In genomic region chr5:135491552-135492318, GRCh38 we compare ENCODE assay signal across 13 cellular contexts. TPM values are rescaled to one million over a fixed set of nuclear protein-coding genes. Genes with fewer than 3 reads are reported as not detected.
DNase-seq lines count a peak whose midpoint lies in the region; ATAC-seq and TF ChIP-seq lines count a peak whose summit lies in the region.
"Had no signal": no experiment of that assay in that cellular context is flagged by ENCODE, and none has a peak within 500 bp of the region (broad histone marks: within the 10 kb centered on the region; RNA-seq: fewer than 3 reads in every experiment).

No MANE protein-coding gene starts in this region.

- H4K5ac ChIP-seq in mesendoderm (ENCODE audit: low read length): no peak overlapping the region

- no peak overlapping the region for H3K56ac ChIP-seq in mesendoderm (ENCODE audit: low read length)

- no peaks in the 10 kb centered on the region for H3K79me1 ChIP-seq in mesendoderm (ENCODE audit: low read length)

- ATAC-seq in GM19455 (IDR thresholded peaks at IDR 0.05; ENCODE audit: unreplicated experiment) (no peak), GM21576 (IDR thresholded peaks at IDR 0.05; ENCODE audit: unreplicated experiment) (no peak)
- ATAC-seq: Panc1 had no signal

- H2BK120ac ChIP-seq in mesendoderm (ENCODE audit: low read depth, low read length): no peak overlapping the region

- WGBS in mammary epithelial cell (ENCODE audit: low coverage, missing lambda C conversion rate): 61% methylated on average over 8 of the region's 40 CpGs
- no CpG with 5 or more reads among the region's 40 CpGs for WGBS in mesendoderm (ENCODE audit: extremely low coverage, insufficient coverage, low lambda C conversion rate)

- H3K23ac ChIP-seq in mesendoderm (ENCODE audit: low read length): peak overlapping the region; percentile 4

- dilution Hi-C loops in mammary epithelial cell (cut with HindIII; ENCODE audit: low sequenced_read_pairs): no loop called here

- H3K9ac ChIP-seq in ES-I3 (ENCODE audit: low read depth, low read length) (peak overlapping the region; percentile 34; the same call in 1 of the 2 replicates), mammary epithelial cell (ENCODE audit: insufficient read depth, low read length) (no peak overlapping the region), mesendoderm (ENCODE audit: low read length) (no peak overlapping the region)

- intact Hi-C loops in mammary epithelial cell (cut with micrococcal nuclease): no loop called here

- H3K27me3 ChIP-seq in mammary epithelial cell (ENCODE audit: insufficient read depth, low read length) (no peaks in the 10 kb centered on the region), mesendoderm (ENCODE audit: insufficient read depth, low read length, poor library complexity) (peaks cover 73% of the 10 kb centered on the region)

- H2AK5ac ChIP-seq in mesendoderm (ENCODE audit: low read length): no peak overlapping the region

- no peak overlapping the region for H3K4me3 ChIP-seq in mammary epithelial cell (replicated peaks in 1 of 3; ENCODE audit: insufficient read depth in 1 of 3, low read depth in 2 of 3, low read length in 3 of 3)
- no peak overlapping the region for H3K4me3 ChIP-seq in mesendoderm (ENCODE audit: low read length)
- H3K4me3 ChIP-seq: coronary artery, uterus had no signal

- in situ Hi-C loops in mammary epithelial cell (cut with MboI; ENCODE audit: low sequenced_read_pairs in 2 of 2): no loop called here

- H3K9me3 ChIP-seq in ES-I3 (ENCODE audit: control insufficient read depth, insufficient read depth, low read length) (no peaks in the 10 kb centered on the region), mammary epithelial cell (replicated peaks; ENCODE audit: insufficient read depth, low read length) (no peaks in the 10 kb centered on the region)
- H3K9me3 ChIP-seq: uterus had no signal

- H3K79me2 ChIP-seq in mammary epithelial cell (ENCODE audit: insufficient read depth, low read length) (no peaks in the 10 kb centered on the region), mesendoderm (ENCODE audit: control insufficient read depth, insufficient read depth, low read length) (no peaks in the 10 kb centered on the region)

- H3K4ac ChIP-seq in mesendoderm (ENCODE audit: low read depth, low read length): no peak overlapping the region

- peak; percentile 66 for DNase-seq in NCI-H2029 treated with DMSO at 0.1 percent for 48 hours (lab: John Stamatoyannopoulos, UW)
- peak; percentile 84 for DNase-seq in mammary epithelial cell
- peak; percentile 58 for DNase-seq in mesendoderm
- DNase-seq in activated CD8-positive, alpha-beta memory T cell treated with anti-CD3 and anti-CD28 coated beads, Interleukin-2, amount 50 U/mL, for 48 hours: no peak
- DNase-seq in ureter (ENCODE audit: low spot score): no peak
- DNase-seq: activated naive CD4-positive, alpha-beta T cell; CD4-positive, alpha-beta T cell; uterus had no signal

- H3K4me1 ChIP-seq in ES-I3 (ENCODE audit: insufficient read depth, low read length): peaks cover 17% of the 10 kb centered on the region
- peaks cover 45% of the 10 kb centered on the region for H3K4me1 ChIP-seq in mammary epithelial cell (ENCODE audit: insufficient read depth, low read length)
- no peaks in the 10 kb centered on the region for H3K4me1 ChIP-seq in mesendoderm (ENCODE audit: control insufficient read depth, low read depth, low read length)

- TF ChIP-seq CTCF in mammary epithelial cell (conservative IDR thresholded peaks at IDR 0.05 in 1 of 2, IDR thresholded peaks at IDR 0.05 in 1 of 2; ENCODE audit: extremely low read depth in 1 of 2, insufficient read depth in 1 of 2, low read depth in 1 of 2, low read length in 2 of 2): no peak

- H3K18ac ChIP-seq in mesendoderm (ENCODE audit: low read length): no peak overlapping the region

- H2BK15ac ChIP-seq in mesendoderm (replicated peaks; ENCODE audit: low read depth): no peak overlapping the region

- H2AFZ ChIP-seq in mammary epithelial cell (ENCODE audit: low read depth, low read length): peak overlapping the region; percentile 4

- no peak overlapping the region for H4K8ac ChIP-seq in mesendoderm (ENCODE audit: low read depth, low read length)

- H3K27ac ChIP-seq in mammary epithelial cell (ENCODE audit: insufficient read depth, low read depth, low read length) (no peak overlapping the region), mesendoderm (ENCODE audit: low read depth, low read length) (no peak overlapping the region)
- H3K27ac ChIP-seq: coronary artery, uterus had no signal

- BruUV-seq in mammary epithelial cell (replicated peaks; lab: Mats Ljungman, UMichigan): no TSS peak

- H3K36me3 ChIP-seq in ES-I3 (ENCODE audit: insufficient read depth, low read length): no peaks in the 10 kb centered on the region
- no peaks in the 10 kb centered on the region for H3K36me3 ChIP-seq in mammary epithelial cell (ENCODE audit: insufficient read depth, low read length)
- H3K36me3 ChIP-seq in mesendoderm (ENCODE audit: control insufficient read depth, insufficient read depth, low read length): no peaks in the 10 kb centered on the region
- H3K36me3 ChIP-seq: uterus had no signal

- no peaks in the 10 kb centered on the region for H4K20me1 ChIP-seq in mammary epithelial cell (ENCODE audit: insufficient read depth, low read length)

- CTCF ChIA-PET in mammary epithelial cell (lab: Charles Lee; ENCODE audit: low non-redundant PET): no interaction called here

- no peak overlapping the region for H3K4me2 ChIP-seq in mammary epithelial cell (ENCODE audit: insufficient read depth, low read depth, low read length)
- H3K4me2 ChIP-seq in mesendoderm (ENCODE audit: low read length): no peak overlapping the region

- H2BK5ac ChIP-seq in mesendoderm (ENCODE audit: low read length): no peak overlapping the region

RNA-seq across cellular contexts. Expression of gene TIFAB, which starts 39.6 kb away (rescaled TPM):
- total RNA-seq in mammary epithelial cell (not detected), ureter (not detected)
- not detected for polyA plus RNA-seq in mammary epithelial cell
- polyA minus RNA-seq in mammary epithelial cell: not detected
- not detected for polyA plus RNA-seq in mesendoderm (2013, experiment 1 of 2)
- not detected for polyA plus RNA-seq in mesendoderm (2013, experiment 2 of 2)

RNA-seq across cellular contexts. Expression of gene NEUROG1, which starts 44.0 kb away (rescaled TPM):
- total RNA-seq in mammary epithelial cell (not detected), ureter (not detected)
- polyA plus RNA-seq in mammary epithelial cell: not detected
- polyA minus RNA-seq in mammary epithelial cell: not detected
- not detected for polyA plus RNA-seq in mesendoderm (2013, experiment 1 of 2)
- not detected for polyA plus RNA-seq in mesendoderm (2013, experiment 2 of 2)
- total RNA-seq: CD4-positive, alpha-beta T cell; uterus had no signal

RNA-seq across cellular contexts. Expression of gene DCANP1, which starts 44.6 kb away (rescaled TPM):
- not detected for total RNA-seq in mammary epithelial cell
- polyA plus RNA-seq in mammary epithelial cell: not detected
- not detected for polyA minus RNA-seq in mammary epithelial cell
- not detected for polyA plus RNA-seq in mesendoderm (2013, experiment 1 of 2)
- not detected for polyA plus RNA-seq in mesendoderm (2013, experiment 2 of 2)
- total RNA-seq in ureter: not detected
- total RNA-seq: uterus had no signal

Comparison
In these comparisons a context has a peak if more than half of its experiments do, and no peak if none do; other contexts are left out.
1. DNase-seq: peak in NCI-H2029 treated with DMSO at 0.1 percent for 48 hours (single experiment), mammary epithelial cell (single experiment) and mesendoderm (single experiment); none in activated CD8-positive, alpha-beta memory T cell treated with anti-CD3 and anti-CD28 coated beads, Interleukin-2, amount 50 U/mL, for 48 hours (single experiment) and ureter (single experiment).